In genomic region chrX:74291964-74292891, GRCh38 we compare ENCODE assay signal across 7 cellular contexts. TPM values are rescaled to one million over a fixed set of nuclear protein-coding genes. Genes with fewer than 3 reads are reported as not detected.
DNase-seq lines count a peak whose midpoint lies in the region; ATAC-seq and TF ChIP-seq lines count a peak whose summit lies in the region.

No MANE protein-coding gene starts in this region.

- TF ChIP-seq POLR2A in gastrocnemius medialis (IDR thresholded peaks at IDR 0.05), result peak; percentile 66 to 79

- WGBS in iPS DF 6.9 (ENCODE audit: insufficient coverage, insufficient read length), result no CpG with 5 or more reads among the region's 45 CpGs

- H3K4me1 ChIP-seq in iPS DF 6.9 (ENCODE audit: control insufficient read depth, insufficient read depth, low read length), result no peaks in the 10 kb centered on the region
- peaks cover 0 to 5% of the 10 kb centered on the region in 2 donors for H3K4me1 ChIP-seq in gastrocnemius medialis

- intact Hi-C loops in gastrocnemius medialis (cut with DNase I; ENCODE audit: low total_unique reads), result loop anchor here (2.0 to 5.0 kb wide), 6 partner anchors 51 to 330 kb away; partner anchors contain the start of genes RLIM and SLC16A2

- ATAC-seq in GM18508 (IDR thresholded peaks at IDR 0.05; ENCODE audit: insufficient read depth, unreplicated experiment) (peak; percentile 60), HG02981 (IDR thresholded peaks at IDR 0.05; ENCODE audit: unreplicated experiment) (peak; percentile 89), gastrocnemius medialis (peak; percentile 80 to 82)

- H3K4me3 ChIP-seq in astrocyte of the spinal cord (ENCODE audit: low read depth, low read length) (peak overlapping the region; percentile 74), iPS DF 6.9 (ENCODE audit: low read length) (peak overlapping the region; percentile 100; the same call in 1 of the 2 replicates), gastrocnemius medialis (peak overlapping the region; percentile 61 to 71 (median 67))

- TF ChIP-seq CTCF in astrocyte of the spinal cord (IDR thresholded peaks at IDR 0.05; ENCODE audit: low read depth, low read length), result peak; percentile 14
- TF ChIP-seq CTCF in gastrocnemius medialis (IDR thresholded peaks at IDR 0.05 in 4 of 5, conservative IDR thresholded peaks at IDR 0.05 in 1 of 5), result peak in 1 of 5 experiments; percentile 11

- H3K27me3 ChIP-seq in iPS DF 6.9 (ENCODE audit: control insufficient read depth, insufficient read depth, low read length), result no peaks in the 10 kb centered on the region
- no peaks in the 10 kb centered on the region for H3K27me3 ChIP-seq in gastrocnemius medialis

- peak overlapping the region; percentile 39 for H3K27ac ChIP-seq in iPS DF 6.9 (ENCODE audit: low read length)
- H3K27ac ChIP-seq in gastrocnemius medialis, result peak overlapping the region; percentile 86 to 98 (median 93)

- DNase-seq in NCI-H2029 treated with DMSO at 0.1 percent for 48 hours (lab: John Stamatoyannopoulos, UW) (peak; percentile 87), T1000 (lab: John Stamatoyannopoulos, UW) (peak; percentile 82), astrocyte of the spinal cord (ENCODE audit: low read depth, low spot score) (peak; percentile 94), iPS DF 6.9 (ENCODE audit: low read depth, low spot score) (no peak), gastrocnemius medialis (peak; percentile 75 to 89)

- in situ Hi-C loops in astrocyte of the spinal cord (cut with HindIII; ENCODE audit: low sequenced_read_pairs), result no loop called here
- in situ Hi-C loops in gastrocnemius medialis (cut with MboI; ENCODE audit: low sequenced_read_pairs in 4 of 4), result no loop called here

- no peaks in the 10 kb centered on the region for H3K36me3 ChIP-seq in iPS DF 6.9 (ENCODE audit: control insufficient read depth, insufficient read depth, low read length)
- H3K36me3 ChIP-seq in gastrocnemius medialis, result no peaks in the 10 kb centered on the region

- H3K9me3 ChIP-seq in iPS DF 6.9 (ENCODE audit: control insufficient read depth, insufficient read depth, low read length), result no peaks in the 10 kb centered on the region
- H3K9me3 ChIP-seq in gastrocnemius medialis, result no peaks in the 10 kb centered on the region

RNA-seq across cellular contexts. Expression of gene ZCCHC13, which starts 11.8 kb away (rescaled TPM):
- not detected for total RNA-seq in gastrocnemius medialis
